In the genomic region with DNA sequence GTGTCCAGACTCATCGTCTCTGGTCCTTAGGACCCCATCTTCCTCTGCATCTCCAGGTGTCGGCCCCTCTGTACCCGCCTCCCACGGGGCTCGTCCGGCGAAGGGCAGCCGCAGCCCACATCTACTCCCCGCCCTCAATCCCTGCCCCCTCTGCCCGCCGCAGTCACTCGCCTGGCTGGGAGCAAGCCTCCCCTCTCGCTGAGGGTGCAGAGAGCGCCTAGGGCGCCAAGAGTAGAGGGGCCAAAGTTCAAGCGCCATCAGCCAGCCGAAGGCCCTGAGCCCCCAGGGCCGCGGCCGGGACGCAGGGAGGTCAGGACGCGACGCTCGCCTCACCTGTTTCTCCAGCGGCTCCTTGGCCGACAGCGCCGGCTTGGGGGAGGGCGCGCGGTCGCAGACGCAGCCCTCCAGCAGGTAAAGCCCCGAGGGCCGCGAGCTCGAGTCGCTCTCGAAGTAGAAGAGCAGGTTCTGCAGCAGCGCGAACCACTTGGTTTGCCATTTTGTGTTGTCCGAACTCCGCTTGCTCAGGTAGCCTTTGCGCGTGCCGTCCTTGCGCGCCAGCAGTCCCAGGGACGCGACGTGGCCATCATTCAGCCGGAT, we compare ENCODE assay signal across 11 cellular contexts. TPM values are rescaled to one million over a fixed set of nuclear protein-coding genes. Genes with fewer than 3 reads are reported as not detected.
DNase-seq lines count a peak whose midpoint lies in the region; ATAC-seq and TF ChIP-seq lines count a peak whose summit lies in the region.
"Had no signal": no experiment of that assay in that cellular context is flagged by ENCODE, and none has a peak within 500 bp of the region (broad histone marks: within the 10 kb centered on the region; RNA-seq: fewer than 3 reads in every experiment).

No MANE protein-coding gene starts in this region.

- H3K9me3 ChIP-seq in HUES48 (ENCODE audit: control insufficient read depth, insufficient read depth, low read length), result no peaks in the 10 kb centered on the region

- H3K9me3 Mint-ChIP-seq in glutamatergic neuron (ENCODE audit: unreplicated experiment) (peaks cover 2% of the 10 kb centered on the region), osteocyte (ENCODE audit: unreplicated experiment) (no peaks in the 10 kb centered on the region)

- H3K36me3 Mint-ChIP-seq in glutamatergic neuron (ENCODE audit: unreplicated experiment) (peaks cover 6% of the 10 kb centered on the region), osteocyte (ENCODE audit: unreplicated experiment) (no peaks in the 10 kb centered on the region)

- H3K4me3 Mint-ChIP-seq in glutamatergic neuron (ENCODE audit: unreplicated experiment) (peak overlapping the region; percentile 92), osteocyte (ENCODE audit: unreplicated experiment) (peak overlapping the region; percentile 68)

- no peaks in the 10 kb centered on the region for H3K36me3 ChIP-seq in ACC112 (ENCODE audit: insufficient read depth, low read length)
- no peaks in the 10 kb centered on the region for H3K36me3 ChIP-seq in HUES48 (ENCODE audit: control insufficient read depth, insufficient read depth, low read length)

- 0 out of 2 replicates have a peak overlapping the region, but pooled peaks have one; percentile 6 for H3K4me3 ChIP-seq in ACC112 (ENCODE audit: low read depth, low read length)
- peak overlapping the region; percentile 68 for H3K4me3 ChIP-seq in HUES48 (ENCODE audit: low read depth, low read length)

- no peak for TF ChIP-seq CTCF in glutamatergic neuron (IDR thresholded peaks at IDR 0.05; ENCODE audit: partially characterized antibody, unreplicated experiment)
- no peak for TF ChIP-seq CTCF in osteocyte (IDR thresholded peaks at IDR 0.05)

- ATAC-seq in HG03439 (IDR thresholded peaks at IDR 0.05; ENCODE audit: unreplicated experiment) (no peak), GM19023 (IDR thresholded peaks at IDR 0.05; ENCODE audit: unreplicated experiment) (no peak), HG03280 (IDR thresholded peaks at IDR 0.05; ENCODE audit: unreplicated experiment) (no peak)

- H3K27me3 ChIP-seq in ACC112 (ENCODE audit: insufficient read depth, low read length) (peaks cover 96% of the 10 kb centered on the region), HUES48 (ENCODE audit: control insufficient read depth, insufficient read depth, low read length) (peaks cover 98% of the 10 kb centered on the region)

- H3K4me1 Mint-ChIP-seq in glutamatergic neuron (ENCODE audit: low read depth, unreplicated experiment) (peaks cover 6% of the 10 kb centered on the region), osteocyte (ENCODE audit: unreplicated experiment) (peaks cover 10% of the 10 kb centered on the region)

- no peak overlapping the region for H2AFZ ChIP-seq in ACC112 (ENCODE audit: low read length, unreplicated experiment)

- peak; percentile 35 for DNase-seq in glutamatergic neuron
- DNase-seq in osteocyte (ENCODE audit: extremely low spot score, unreplicated experiment), result peak; percentile 75
- DNase-seq in NCI-H82 treated with DMSO at 0.1 percent for 48 hours (lab: John Stamatoyannopoulos, UW; ENCODE audit: unreplicated experiment), result no peak
- DNase-seq: effector CD8-positive, alpha-beta T cell; kidney had no signal

- H3K27ac Mint-ChIP-seq in glutamatergic neuron (ENCODE audit: unreplicated experiment) (peak overlapping the region; percentile 48), osteocyte (ENCODE audit: unreplicated experiment) (no peak overlapping the region)

- no peak overlapping the region for H3K9ac ChIP-seq in HUES48 (ENCODE audit: low read depth, low read length)

- H3K79me2 ChIP-seq in ACC112 (ENCODE audit: control insufficient read depth, insufficient read depth, low read length, unreplicated experiment), result no peaks in the 10 kb centered on the region

- H3K27me3 Mint-ChIP-seq in glutamatergic neuron (ENCODE audit: unreplicated experiment) (peaks cover 31% of the 10 kb centered on the region), osteocyte (ENCODE audit: unreplicated experiment) (peaks cover 78% of the 10 kb centered on the region)

- H3K27ac ChIP-seq in ACC112 (ENCODE audit: low read depth, low read length) (no peak overlapping the region), HUES48 (ENCODE audit: low read depth, low read length) (no peak overlapping the region)

- H3K4me1 ChIP-seq in ACC112 (ENCODE audit: control insufficient read depth, insufficient read depth, low read length, unreplicated experiment), result no peaks in the 10 kb centered on the region
- H3K4me1 ChIP-seq in HUES48 (ENCODE audit: control insufficient read depth, insufficient read depth, low read length), result peaks cover 10% of the 10 kb centered on the region

RNA-seq across cellular contexts. Expression of a gene that starts 0.6 kb away (rescaled TPM):
- 0.32 TPM for total RNA-seq in glutamatergic neuron (ENCODE audit: unreplicated experiment)
- 0.18 and 0.48 TPM in 2 replicates for total RNA-seq in osteocyte
- total RNA-seq: NCI-H460 had no signal
